Comparison of ENCODE assay signal across 1 cellular context in genomic region chr15:57747206-57747605, GRCh38.
TF ChIP-seq lines count a peak whose summit lies in the region.

No MANE protein-coding gene starts in this region.

TF ChIP-seq in K562, 482 proteins besides CTCF, POLR2A, EP300 and RAD21 (continued from another document and continues in another):
- no peak for TF ChIP-seq AFF4 (CRISPR knock-in tag; IDR thresholded peaks at IDR 0.05)
- TF ChIP-seq E2F6 (IDR thresholded peaks at IDR 0.05; ENCODE audit: borderline replicate concordance in 1 of 2, extremely low read depth in 1 of 2, insufficient read depth in 1 of 2, insufficient read length in 1 of 2, low read depth in 1 of 2, low read length in 1 of 2, poor library complexity in 1 of 2, severe bottlenecking in 1 of 2), result peak in 1 of 2 experiments; percentile 20
- TF ChIP-seq L3MBTL2 (IDR thresholded peaks at IDR 0.05), result peak; percentile 43; the same call in 1 of the 2 replicates
- TF ChIP-seq RERE (CRISPR knock-in tag; IDR thresholded peaks at IDR 0.05; ENCODE audit: borderline replicate concordance), result no peak
- TF ChIP-seq SRSF7 (optimal IDR thresholded peaks at IDR 0.05; ENCODE audit: low read depth, low read length), result no peak
- no peak for TF ChIP-seq ZBTB43 (CRISPR knock-in tag; IDR thresholded peaks at IDR 0.05)
- no peak for TF ChIP-seq TEAD2 (tag; IDR thresholded peaks at IDR 0.05)
- TF ChIP-seq NONO (IDR thresholded peaks at IDR 0.05; ENCODE audit: low read depth in 2 of 2, low read length in 1 of 2), result no peak
- no peak for TF ChIP-seq PHTF2 (CRISPR knock-in tag; IDR thresholded peaks at IDR 0.05)
- no peak for TF ChIP-seq HMG20A (CRISPR knock-in tag; conservative IDR thresholded peaks at IDR 0.05)
- TF ChIP-seq ELF1 (tag; IDR thresholded peaks at IDR 0.05), result peak; percentile 74
- no peak for TF ChIP-seq ZNF583 (CRISPR knock-in tag; IDR thresholded peaks at IDR 0.05)
- TF ChIP-seq KLF10 (CRISPR knock-in tag; IDR thresholded peaks at IDR 0.05), result no peak
- no peak for TF ChIP-seq HIVEP1 (CRISPR knock-in tag; IDR thresholded peaks at IDR 0.05)
- no peak for TF ChIP-seq HDAC3 (IDR thresholded peaks at IDR 0.05; ENCODE audit: borderline replicate concordance, partially characterized antibody)
- TF ChIP-seq ZNF695 (CRISPR knock-in tag; IDR thresholded peaks at IDR 0.05), result no peak
- no peak for TF ChIP-seq ARID2 (IDR thresholded peaks at IDR 0.05)
- no peak for TF ChIP-seq CTBP1 (IDR thresholded peaks at IDR 0.05; ENCODE audit: borderline replicate concordance)
- peak; percentile 19; the same call in 1 of the 2 replicates for TF ChIP-seq GABPA (tag; conservative IDR thresholded peaks at IDR 0.05; ENCODE audit: low read depth)
- no peak for TF ChIP-seq MYNN (IDR thresholded peaks at IDR 0.05)
- no peak for TF ChIP-seq MYNN (CRISPR knock-in tag; IDR thresholded peaks at IDR 0.05)
- TF ChIP-seq PREB (CRISPR knock-in tag; IDR thresholded peaks at IDR 0.05), result no peak
- TF ChIP-seq JUND (IDR thresholded peaks at IDR 0.05; ENCODE audit: borderline replicate concordance, low read depth, low read length), result no peak
- no peak for TF ChIP-seq JUND (tag; IDR thresholded peaks at IDR 0.05; ENCODE audit: borderline replicate concordance, low read depth, low read length)
- TF ChIP-seq BCL6 (CRISPR knock-in tag; IDR thresholded peaks at IDR 0.05), result no peak
- no peak for TF ChIP-seq PRDM10 (IDR thresholded peaks at IDR 0.05; ENCODE audit: partially characterized antibody)
- TF ChIP-seq ESRRA (IDR thresholded peaks at IDR 0.05; ENCODE audit: borderline replicate concordance, low read depth), result no peak
- TF ChIP-seq ZNF436 (CRISPR knock-in tag; IDR thresholded peaks at IDR 0.05), result no peak
- no peak for TF ChIP-seq NR2C1 (IDR thresholded peaks at IDR 0.05)
- TF ChIP-seq NR2C1 (tag; IDR thresholded peaks at IDR 0.05), result no peak
- no peak for TF ChIP-seq TRIM28 (IDR thresholded peaks at IDR 0.05)
- no peak for TF ChIP-seq ZNF778 (CRISPR knock-in tag; IDR thresholded peaks at IDR 0.05)
- no peak for TF ChIP-seq ZNF57 (CRISPR knock-in tag; IDR thresholded peaks at IDR 0.05)
- TF ChIP-seq MAFF (IDR thresholded peaks at IDR 0.05; ENCODE audit: low read length), result no peak
- TF ChIP-seq ETV1 (tag; conservative IDR thresholded peaks at IDR 0.05; ENCODE audit: low read depth), result peak; percentile 17; the same call in 1 of the 2 replicates
- peak; percentile 92 for TF ChIP-seq SPI1 (IDR thresholded peaks at IDR 0.05; ENCODE audit: borderline replicate concordance, low read depth, low read length)
- TF ChIP-seq ARID3B (CRISPR knock-in tag; IDR thresholded peaks at IDR 0.05; ENCODE audit: borderline replicate concordance), result no peak
- no peak for TF ChIP-seq ZNF184 (CRISPR knock-in tag; IDR thresholded peaks at IDR 0.05)
